In the genomic region with DNA sequence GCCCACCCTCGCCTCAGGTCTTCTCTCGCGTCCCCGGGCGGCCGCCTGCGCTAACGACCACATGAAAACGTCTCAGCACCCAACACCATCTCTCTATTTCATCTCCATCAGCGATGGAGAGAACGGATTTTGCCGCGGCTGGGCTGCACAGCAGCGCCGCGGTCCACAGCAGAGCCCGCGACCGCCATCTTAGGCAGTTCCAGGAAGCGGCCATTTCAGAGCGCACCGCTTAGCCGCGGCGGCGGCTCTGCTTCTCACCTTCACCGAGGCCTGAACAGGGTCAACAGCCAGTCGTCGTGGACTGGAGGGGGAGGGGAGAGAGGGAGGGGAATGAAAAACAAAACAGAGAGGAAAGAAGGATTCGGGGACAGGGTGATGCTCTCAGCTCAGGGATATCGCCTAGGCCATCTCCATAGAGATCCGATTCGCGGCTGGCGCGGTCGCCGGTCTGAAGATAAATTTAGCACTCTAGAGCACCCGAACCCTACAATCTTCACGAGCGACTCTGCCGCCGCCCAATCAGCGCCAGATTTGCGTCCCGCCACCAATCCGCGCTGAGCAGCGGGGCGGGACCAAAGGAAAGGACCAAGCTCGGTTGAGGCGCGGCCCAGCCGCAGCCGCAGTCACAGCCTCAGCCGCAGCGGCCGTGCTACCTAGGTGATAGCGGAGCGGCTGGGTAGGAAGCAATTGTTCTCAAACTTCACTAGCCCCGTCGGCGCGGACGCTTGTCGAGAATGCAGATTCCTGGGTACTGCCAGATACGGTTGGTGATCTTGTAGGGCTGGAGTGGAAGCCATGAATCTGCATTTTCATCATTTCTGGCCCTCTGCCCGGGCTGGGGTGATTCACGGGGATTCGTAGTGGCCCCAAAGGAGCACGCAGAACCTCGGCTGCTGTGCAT, we compare ENCODE assay signal across 8 cellular contexts. TPM values are rescaled to one million over a fixed set of nuclear protein-coding genes. Genes with fewer than 3 reads are reported as not detected.
DNase-seq lines count a peak whose midpoint lies in the region; ATAC-seq, FAIRE-seq and TF ChIP-seq lines count a peak whose summit lies in the region.

Gene ZBED5 (minus strand): TSS at position 450 of the 901 bp plus-strand sequence. CDS start 3,108 bp downstream, outside the sequence.

- DNase-seq in GM12891 (ENCODE audit: insufficient read length, low spot score) (peak; percentile 65), NCI-H1436 treated with DMSO at 0.1 percent for 48 hours (lab: John Stamatoyannopoulos, UW) (peak; percentile 77), T-cell (peak; percentile 91 to 98 (median 94)), cardiac septum (ENCODE audit: low spot score) (peak; percentile 99), pons (ENCODE audit: low spot score) (peak; percentile 99), type B pancreatic cell (ENCODE audit: extremely low spot score, unreplicated experiment) (peak; percentile 96)

- H3K4me3 Mint-ChIP-seq in T-cell (peak within 1 kb of the TSS; percentile 98 to 100 (median 100)), type B pancreatic cell (peak within 1 kb of the TSS; percentile 99)

- intact Hi-C loops in cardiac septum (cut with DNase I), result loop anchor here (1.0 to 5.0 kb wide), 3 partner anchors 39 to 73 kb away; partner anchors contain the start of gene EIF4G2

- CTCF ChIA-PET in T-cell (lab: Charles Lee), result interaction anchor here (0.5 to 4.7 kb wide), 9 partner anchors 9 to 1229 kb away, joined by 3 to 60 read pairs (median 3); partner anchors contain the start of genes CTR9 (in 1 of the 2), EIF4G2 (in 1 of the 2) and RNF141 (in 1 of the 2)

- peak; percentile 89 for ATAC-seq in HG02840 (IDR thresholded peaks at IDR 0.05; ENCODE audit: low FRiP score, unreplicated experiment)
- ATAC-seq in T-cell (replicated peaks in 1 of 4), result peak; percentile 90 to 92 (median 91)

- peak; percentile 97 for FAIRE-seq in GM12891 (lab: Jason Lieb, UNC)

- H3K36me3 Mint-ChIP-seq in T-cell (peaks cover 23% of the 10 kb centered on the region), type B pancreatic cell (peaks cover 28% of the 10 kb centered on the region)

- POLR2A ChIA-PET in T-cell (lab: Charles Lee), result interaction anchor here (0.5 to 7.1 kb wide), 14 partner anchors 9 to 1530 kb away, joined by 3 to 164 read pairs (median 4); partner anchors contain the start of genes EIF4G2 (in 2 of the 2), CTR9 (in 1 of the 2) and RNF141 (in 1 of the 2)

- H3K27me3 Mint-ChIP-seq in T-cell, result no peaks in the 10 kb centered on the region
- no peaks in the 10 kb centered on the region for H3K27me3 Mint-ChIP-seq in type B pancreatic cell

- peak within 1 kb of the TSS; percentile 86 for H3K27ac ChIP-seq in adipose tissue (ENCODE audit: low read depth, low read length)

- TF ChIP-seq POLR2A in GM12891 (IDR thresholded peaks at IDR 0.05; ENCODE audit: low read depth, low read length), result peak; percentile 89

- 0 to 1% (median 0%) methylated on average over 72 of the region's 72 CpGs for WGBS in adipose tissue, 3 donors

- TF ChIP-seq CTCF in type B pancreatic cell (conservative IDR thresholded peaks at IDR 0.05), result peak; percentile 20

- H3K4me1 Mint-ChIP-seq in T-cell (peaks cover 50 to 59% (median 52%) of the 10 kb centered on the region in 3 donors), type B pancreatic cell (ENCODE audit: unreplicated experiment) (peaks cover 31% of the 10 kb centered on the region)

- H3K27ac Mint-ChIP-seq in T-cell (peak within 1 kb of the TSS; percentile 100), type B pancreatic cell (peak within 1 kb of the TSS; percentile 99)

- no peaks in the 10 kb centered on the region for H3K9me3 Mint-ChIP-seq in T-cell
- no peaks in the 10 kb centered on the region for H3K9me3 Mint-ChIP-seq in type B pancreatic cell

TF ChIP-seq in GM12891, 5 proteins besides CTCF, POLR2A, EP300 and RAD21:
- TF ChIP-seq POLR2AphosphoS5 (IDR thresholded peaks at IDR 0.05; ENCODE audit: low read depth, low read length), result peak; percentile 91
- TF ChIP-seq SPI1 (IDR thresholded peaks at IDR 0.05; ENCODE audit: low read depth, low read length), result no peak
- TF ChIP-seq PAX5 (IDR thresholded peaks at IDR 0.05; ENCODE audit: insufficient read depth, low read length, severe bottlenecking), result no peak
- TF ChIP-seq TAF1 (IDR thresholded peaks at IDR 0.05; ENCODE audit: low read depth, low read length), result peak; percentile 69
- TF ChIP-seq POU2F2 (IDR thresholded peaks at IDR 0.05; ENCODE audit: low read depth, low read length), result peak; percentile 23; the same call in 1 of the 2 replicates

RNA-seq across cellular contexts. Expression of gene ZBED5, which starts in this region (rescaled TPM):
- 21.0 TPM for polyA plus RNA-seq in GM12891 (2012; ENCODE audit: low read depth, missing spikeins)
- total RNA-seq in T-cell, result 100 to 1,000 TPM in 3 of 5 donors, 10 to 100 TPM in 2; 70.1 to 112 (median 106) TPM
- 10 to 100 TPM; 10.7 to 19.3 (median 15.1) TPM for polyA plus RNA-seq in adipose tissue
- total RNA-seq in cardiac septum, result 38.8 TPM
- 54.6 and 88.0 TPM in 2 replicates for total RNA-seq in type B pancreatic cell (ENCODE audit: low replicate concordance)

Comparison
In these comparisons a context has a peak if more than half of its experiments do, and no peak if none do; other contexts are left out.
1. Peak in every context shown above with its lines: DNase-seq, ATAC-seq and H3K27ac ChIP-seq.